11 cellular contexts compared by ENCODE assay signal in the genomic region with DNA sequence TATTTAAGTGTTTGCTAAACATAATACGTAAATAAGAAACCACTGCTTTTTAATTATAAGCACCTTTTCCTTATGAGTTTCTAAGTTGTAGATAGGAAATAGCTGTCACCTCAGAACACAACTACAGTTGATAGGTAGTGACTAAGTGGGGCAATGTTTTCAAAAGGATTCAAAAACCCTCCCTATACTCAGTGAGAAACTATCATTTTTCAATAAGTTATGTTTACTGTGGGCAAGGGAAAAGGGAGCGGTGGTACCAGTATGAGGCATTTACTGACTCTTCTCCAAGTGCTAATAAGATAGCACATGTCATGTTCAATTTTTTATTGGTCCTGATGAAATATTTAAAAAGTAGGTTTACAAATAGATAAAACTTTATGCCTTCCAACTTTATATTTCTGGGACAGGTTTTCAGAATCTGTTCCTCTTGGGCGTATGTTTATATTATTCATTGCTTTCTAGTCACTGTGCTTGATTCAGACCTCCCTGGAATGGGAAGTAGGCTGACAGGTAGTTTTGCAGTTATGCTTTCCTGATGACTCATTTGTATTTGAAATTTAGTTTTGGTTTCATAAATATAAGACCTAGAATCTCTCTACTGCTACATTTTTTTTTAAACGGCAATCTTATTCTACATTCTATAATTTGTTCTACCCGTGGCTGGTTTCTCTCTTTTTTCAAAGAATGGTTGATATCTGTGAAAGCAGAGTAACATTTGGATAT.
DNase-seq lines count a peak whose midpoint lies in the region; ATAC-seq and TF ChIP-seq lines count a peak whose summit lies in the region.
"Had no signal": no experiment of that assay in that cellular context is flagged by ENCODE, and none has a peak within 500 bp of the region (broad histone marks: within the 10 kb centered on the region; RNA-seq: fewer than 3 reads in every experiment).

No MANE protein-coding gene starts in this region.

- peak; percentile 13 for DNase-seq in choroid plexus epithelial cell (ENCODE audit: low read depth)
- no peak for DNase-seq in dorsolateral prefrontal cortex
- DNase-seq in Kasumi-1 (lab: John Stamatoyannopoulos, UW), result no peak
- DNase-seq in SIG-M5 treated with dmso at 0.1 percent for 504 hours (lab: John Stamatoyannopoulos, UW; ENCODE audit: unreplicated experiment), result no peak
- no peak for DNase-seq in left cardiac atrium
- DNase-seq: activated naive CD4-positive, alpha-beta T cell treated with anti-CD3 and anti-CD28 coated beads for 36 hours; NCI-H1048; T-cell had no signal

- intact Hi-C loops in dorsolateral prefrontal cortex (cut with DNase I) (no loop called here), left cardiac atrium (cut with DNase I) (no loop called here)

- H3K27me3 ChIP-seq in dorsolateral prefrontal cortex, result no peaks in the 10 kb centered on the region

- no peak overlapping the region for H3K27ac ChIP-seq in dorsolateral prefrontal cortex

- H3K4me3 ChIP-seq in choroid plexus epithelial cell (ENCODE audit: low read depth, low read length) (no peak overlapping the region), dorsolateral prefrontal cortex (no peak overlapping the region)

- peak; percentile 95 for ATAC-seq in GM18520 (IDR thresholded peaks at IDR 0.05; ENCODE audit: unreplicated experiment)
- ATAC-seq in GM21528 (IDR thresholded peaks at IDR 0.05; ENCODE audit: low FRiP score, unreplicated experiment), result peak; percentile 94
- ATAC-seq in HG03196 (IDR thresholded peaks at IDR 0.05; ENCODE audit: unreplicated experiment), result peak; percentile 95
- ATAC-seq in left cardiac atrium, result no peak
- ATAC-seq: T-cell had no signal

- TF ChIP-seq CTCF in choroid plexus epithelial cell (conservative IDR thresholded peaks at IDR 0.05; ENCODE audit: low read depth, low read length) (no peak), dorsolateral prefrontal cortex (IDR thresholded peaks at IDR 0.05 in 54 of 56, conservative IDR thresholded peaks at IDR 0.05 in 2 of 56; ENCODE audit: low read depth in 1 of 56, partially characterized antibody in 56 of 56) (no peak)

Comparison
In these comparisons a context has a peak if more than half of its experiments do, and no peak if none do; other contexts are left out.
1. ATAC-seq: peak in GM18520 (single experiment), GM21528 (single experiment) and HG03196 (single experiment); none in left cardiac atrium (0 of 2).